Comparison of ENCODE assay signal across 33 cellular contexts in genomic region chr6:37418727-37419126, GRCh38.
"Had no signal": no experiment of that assay in that cellular context is flagged by ENCODE, and none has a peak within 500 bp of the region (broad histone marks: within the 10 kb centered on the region; RNA-seq: fewer than 3 reads in every experiment).

No MANE protein-coding gene starts in this region.

- H3K27me3 Mint-ChIP-seq: activated CD4-positive, alpha-beta memory T cell treated with anti-CD3 and anti-CD28 coated beads for 36 hours; activated CD4-positive, alpha-beta T cell treated with anti-CD3 and anti-CD28 coated beads for 36 hours; activated naive CD8-positive, alpha-beta T cell had no signal

- H3K27ac ChIP-seq: brain microvascular endothelial cell, esophagus muscularis mucosa, foreskin keratinocyte, gastrocnemius medialis, heart left ventricle had no signal

- H3K36me3 Mint-ChIP-seq: activated CD4-positive, alpha-beta memory T cell treated with anti-CD3 and anti-CD28 coated beads for 36 hours; activated naive CD8-positive, alpha-beta T cell had no signal

- H3K4me3 Mint-ChIP-seq: activated CD4-positive, alpha-beta memory T cell treated with anti-CD3 and anti-CD28 coated beads for 36 hours; activated CD4-positive, alpha-beta T cell treated with anti-CD3 and anti-CD28 coated beads for 36 hours; activated CD4-positive, alpha-beta T cell treated with anti-CD3 and anti-CD28 coated beads, Interleukin-2, amount 10 ng/mL, durations not matched to agents 24 days and 14 days; activated CD8-positive, alpha-beta memory T cell treated with anti-CD3 and anti-CD28 coated beads, Interleukin-2, amount 10 ng/mL, durations not matched to agents 7 days and 5 days; activated CD8-positive, alpha-beta T cell treated with anti-CD3 and anti-CD28 coated beads, Interleukin-2, amount 10 ng/mL, durations not matched to agents 7 days and 5 days; activated naive CD8-positive, alpha-beta T cell; activated T-helper 17 cell treated with anti-CD3 and anti-CD28 coated beads, Interleukin-2, amount 50 U/mL, for 72 hours; effector memory CD8-positive, alpha-beta T cell had no signal

- H3K4me1 ChIP-seq: esophagus muscularis mucosa, foreskin keratinocyte, gastrocnemius medialis, heart left ventricle had no signal

- ATAC-seq: activated CD4-positive, alpha-beta T cell treated with anti-CD3 and anti-CD28 coated beads for 36 hours; activated CD8-positive, alpha-beta memory T cell treated with anti-CD3 and anti-CD28 coated beads, Interleukin-2, amount 10 ng/mL, durations not matched to agents 7 days and 5 days; activated CD8-positive, alpha-beta T cell treated with anti-CD3 and anti-CD28 coated beads, Interleukin-2, amount 10 ng/mL, durations not matched to agents 7 days and 5 days; activated T-helper 17 cell treated with anti-CD3 and anti-CD28 coated beads, Interleukin-2, amount 50 U/mL, for 72 hours; effector memory CD8-positive, alpha-beta T cell; foreskin keratinocyte; gastrocnemius medialis; heart left ventricle had no signal

- DNase-seq: activated CD4-positive, alpha-beta memory T cell treated with anti-CD3 and anti-CD28 coated beads for 36 hours; activated CD4-positive, alpha-beta T cell treated with anti-CD3 and anti-CD28 coated beads for 36 hours; activated CD4-positive, alpha-beta T cell treated with anti-CD3 and anti-CD28 coated beads, Interleukin-2, amount 10 ng/mL, durations not matched to agents 24 days and 14 days; activated CD4-positive, CD25-positive, alpha-beta regulatory T cell; activated CD4-positive, CD25-positive, alpha-beta regulatory T cell treated with anti-CD3 and anti-CD28 coated beads, Interleukin-2, amount 50 U/mL, for 72 hours; activated CD8-positive, alpha-beta memory T cell treated with anti-CD3 and anti-CD28 coated beads, Interleukin-2, amount 10 ng/mL, durations not matched to agents 7 days and 5 days; activated CD8-positive, alpha-beta memory T cell treated with anti-CD3 and anti-CD28 coated beads, Interleukin-2, amount 50 U/mL, for 4 hours; activated CD8-positive, alpha-beta T cell treated with anti-CD3 and anti-CD28 coated beads, Interleukin-2, amount 10 ng/mL, durations not matched to agents 7 days and 5 days; activated effector memory CD4-positive, alpha-beta T cell treated with Interleukin-2 at 50 U/mL for 16 hours; activated gamma-delta T cell treated with Interleukin-2 at 50 U/mL for 16 hours; activated naive CD4-positive, alpha-beta T cell treated with anti-CD3 and anti-CD28 coated beads, Interleukin-2, amount 50 U/mL, for 16 hours; activated naive CD4-positive, alpha-beta T cell treated with Interleukin-2 at 50 U/mL for 16 hours; activated T-cell treated with anti-CD3 and anti-CD28 coated beads, Interleukin-2, amount 50 U/mL, for 1 hour; amniotic stem cell; anterior cingulate cortex; brain microvascular endothelial cell; caudate nucleus; cortex of kidney; dermis blood vessel endothelial cell; effector CD4-positive, alpha-beta T cell; effector memory CD8-positive, alpha-beta T cell; erythroblast; foreskin keratinocyte; gastrocnemius medialis; glutamatergic neuron; heart left ventricle; T-helper 2 cell had no signal

- FAIRE-seq: astrocyte, bronchial epithelial cell, colon had no signal

- H3K4me1 Mint-ChIP-seq: activated CD4-positive, alpha-beta T cell treated with anti-CD3 and anti-CD28 coated beads for 36 hours; activated CD4-positive, alpha-beta T cell treated with anti-CD3 and anti-CD28 coated beads, Interleukin-2, amount 10 ng/mL, durations not matched to agents 24 days and 14 days; activated CD8-positive, alpha-beta memory T cell treated with anti-CD3 and anti-CD28 coated beads, Interleukin-2, amount 10 ng/mL, durations not matched to agents 7 days and 5 days; activated T-helper 17 cell treated with anti-CD3 and anti-CD28 coated beads, Interleukin-2, amount 50 U/mL, for 72 hours had no signal

- H3K27ac Mint-ChIP-seq: activated CD4-positive, alpha-beta memory T cell treated with anti-CD3 and anti-CD28 coated beads for 36 hours; activated CD4-positive, alpha-beta T cell treated with anti-CD3 and anti-CD28 coated beads for 36 hours; activated CD4-positive, alpha-beta T cell treated with anti-CD3 and anti-CD28 coated beads, Interleukin-2, amount 10 ng/mL, durations not matched to agents 24 days and 14 days; activated CD8-positive, alpha-beta memory T cell treated with anti-CD3 and anti-CD28 coated beads, Interleukin-2, amount 10 ng/mL, durations not matched to agents 7 days and 5 days; activated CD8-positive, alpha-beta T cell treated with anti-CD3 and anti-CD28 coated beads, Interleukin-2, amount 10 ng/mL, durations not matched to agents 7 days and 5 days; activated naive CD8-positive, alpha-beta T cell; activated T-helper 17 cell treated with anti-CD3 and anti-CD28 coated beads, Interleukin-2, amount 50 U/mL, for 72 hours; effector memory CD8-positive, alpha-beta T cell had no signal

- H3K36me3 ChIP-seq: brain microvascular endothelial cell, esophagus muscularis mucosa, gastrocnemius medialis, heart left ventricle had no signal

- H3K27me3 ChIP-seq: brain microvascular endothelial cell, esophagus muscularis mucosa, foreskin keratinocyte, gastrocnemius medialis, heart left ventricle had no signal

- H3K9me3 Mint-ChIP-seq: activated CD4-positive, alpha-beta memory T cell treated with anti-CD3 and anti-CD28 coated beads for 36 hours; activated T-helper 17 cell treated with anti-CD3 and anti-CD28 coated beads, Interleukin-2, amount 50 U/mL, for 72 hours; effector memory CD8-positive, alpha-beta T cell had no signal

- H3K4me3 ChIP-seq: esophagus muscularis mucosa, gastrocnemius medialis, heart left ventricle had no signal

- H3K9me3 ChIP-seq: gastrocnemius medialis had no signal
